1 cellular context compared by ENCODE assay signal in the genomic region with DNA sequence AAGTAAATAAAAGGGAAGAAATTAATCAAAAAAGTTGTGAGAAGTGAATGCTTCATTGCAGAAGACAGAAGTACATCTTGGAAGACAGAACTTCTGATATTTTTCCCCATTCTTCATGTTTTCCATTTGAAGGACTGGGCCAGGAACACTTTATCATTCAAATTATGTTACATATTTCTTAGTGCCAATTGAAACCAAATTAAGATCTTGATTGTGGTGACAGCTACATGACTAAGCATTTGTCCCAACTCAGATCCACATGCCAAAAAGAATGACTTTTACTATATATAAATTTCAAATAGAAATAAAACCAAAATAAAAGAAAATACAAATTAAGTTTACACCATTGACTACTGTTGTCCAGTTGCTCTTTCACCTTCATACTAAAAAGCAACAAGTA.
TF ChIP-seq lines count a peak whose summit lies in the region.

No MANE protein-coding gene starts in this region.

TF ChIP-seq in K562, 482 proteins besides CTCF, POLR2A, EP300 and RAD21 (continued from another document and continues in another):
- TF ChIP-seq NFIX (CRISPR knock-in tag; IDR thresholded peaks at IDR 0.05; ENCODE audit: low read depth): no peak
- no peak for TF ChIP-seq FOXP4 (CRISPR knock-in tag; IDR thresholded peaks at IDR 0.05; ENCODE audit: borderline replicate concordance)
- peak; percentile 66 for TF ChIP-seq MAFF (IDR thresholded peaks at IDR 0.05; ENCODE audit: low read length)
- no peak for TF ChIP-seq ASH1L (IDR thresholded peaks at IDR 0.05; ENCODE audit: borderline replicate concordance, low read depth, partially characterized antibody)
- no peak for TF ChIP-seq BACH1 (tag; IDR thresholded peaks at IDR 0.05)
- no peak for TF ChIP-seq ZNF311 (CRISPR knock-in tag; IDR thresholded peaks at IDR 0.05)
- TF ChIP-seq, protein P1, sequence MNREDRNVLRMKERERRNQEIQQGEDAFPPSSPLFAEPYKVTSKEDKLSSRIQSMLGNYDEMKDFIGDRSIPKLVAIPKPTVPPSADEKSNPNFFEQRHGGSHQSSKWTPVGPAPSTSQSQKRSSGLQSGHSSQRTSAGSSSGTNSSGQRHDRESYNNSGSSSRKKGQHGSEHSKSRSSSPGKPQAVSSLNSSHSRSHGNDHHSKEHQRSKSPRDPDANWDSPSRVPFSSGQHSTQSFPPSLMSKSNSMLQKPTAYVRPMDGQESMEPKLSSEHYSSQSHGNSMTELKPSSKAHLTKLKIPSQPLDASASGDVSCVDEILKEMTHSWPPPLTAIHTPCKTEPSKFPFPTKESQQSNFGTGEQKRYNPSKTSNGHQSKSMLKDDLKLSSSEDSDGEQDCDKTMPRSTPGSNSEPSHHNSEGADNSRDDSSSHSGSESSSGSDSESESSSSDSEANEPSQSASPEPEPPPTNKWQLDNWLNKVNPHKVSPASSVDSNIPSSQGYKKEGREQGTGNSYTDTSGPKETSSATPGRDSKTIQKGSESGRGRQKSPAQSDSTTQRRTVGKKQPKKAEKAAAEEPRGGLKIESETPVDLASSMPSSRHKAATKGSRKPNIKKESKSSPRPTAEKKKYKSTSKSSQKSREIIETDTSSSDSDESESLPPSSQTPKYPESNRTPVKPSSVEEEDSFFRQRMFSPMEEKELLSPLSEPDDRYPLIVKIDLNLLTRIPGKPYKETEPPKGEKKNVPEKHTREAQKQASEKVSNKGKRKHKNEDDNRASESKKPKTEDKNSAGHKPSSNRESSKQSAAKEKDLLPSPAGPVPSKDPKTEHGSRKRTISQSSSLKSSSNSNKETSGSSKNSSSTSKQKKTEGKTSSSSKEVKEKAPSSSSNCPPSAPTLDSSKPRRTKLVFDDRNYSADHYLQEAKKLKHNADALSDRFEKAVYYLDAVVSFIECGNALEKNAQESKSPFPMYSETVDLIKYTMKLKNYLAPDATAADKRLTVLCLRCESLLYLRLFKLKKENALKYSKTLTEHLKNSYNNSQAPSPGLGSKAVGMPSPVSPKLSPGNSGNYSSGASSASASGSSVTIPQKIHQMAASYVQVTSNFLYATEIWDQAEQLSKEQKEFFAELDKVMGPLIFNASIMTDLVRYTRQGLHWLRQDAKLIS (CRISPR knock-in tag; IDR thresholded peaks at IDR 0.05): no peak
- peak; percentile 33; the same call in 1 of the 2 replicates for TF ChIP-seq NFE2L1 (tag; IDR thresholded peaks at IDR 0.05; ENCODE audit: borderline replicate concordance, low read depth)
- TF ChIP-seq FOSL1 (tag; conservative IDR thresholded peaks at IDR 0.05): peak; percentile 66
- no peak for TF ChIP-seq ZNF253 (CRISPR knock-in tag; conservative IDR thresholded peaks at IDR 0.05)
- TF ChIP-seq ZNF76 (CRISPR knock-in tag; IDR thresholded peaks at IDR 0.05; ENCODE audit: borderline replicate concordance): no peak
- TF ChIP-seq, protein P2, sequence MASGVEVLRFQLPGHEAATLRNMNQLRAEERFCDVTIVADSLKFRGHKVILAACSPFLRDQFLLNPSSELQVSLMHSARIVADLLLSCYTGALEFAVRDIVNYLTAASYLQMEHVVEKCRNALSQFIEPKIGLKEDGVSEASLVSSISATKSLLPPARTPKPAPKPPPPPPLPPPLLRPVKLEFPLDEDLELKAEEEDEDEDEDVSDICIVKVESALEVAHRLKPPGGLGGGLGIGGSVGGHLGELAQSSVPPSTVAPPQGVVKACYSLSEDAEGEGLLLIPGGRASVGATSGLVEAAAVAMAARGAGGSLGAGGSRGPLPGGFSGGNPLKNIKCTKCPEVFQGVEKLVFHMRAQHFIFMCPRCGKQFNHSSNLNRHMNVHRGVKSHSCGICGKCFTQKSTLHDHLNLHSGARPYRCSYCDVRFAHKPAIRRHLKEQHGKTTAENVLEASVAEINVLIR (CRISPR knock-in tag; IDR thresholded peaks at IDR 0.05): no peak
- no peak for TF ChIP-seq ARHGAP35 (IDR thresholded peaks at IDR 0.05; ENCODE audit: partially characterized antibody)
- TF ChIP-seq, protein P3, sequence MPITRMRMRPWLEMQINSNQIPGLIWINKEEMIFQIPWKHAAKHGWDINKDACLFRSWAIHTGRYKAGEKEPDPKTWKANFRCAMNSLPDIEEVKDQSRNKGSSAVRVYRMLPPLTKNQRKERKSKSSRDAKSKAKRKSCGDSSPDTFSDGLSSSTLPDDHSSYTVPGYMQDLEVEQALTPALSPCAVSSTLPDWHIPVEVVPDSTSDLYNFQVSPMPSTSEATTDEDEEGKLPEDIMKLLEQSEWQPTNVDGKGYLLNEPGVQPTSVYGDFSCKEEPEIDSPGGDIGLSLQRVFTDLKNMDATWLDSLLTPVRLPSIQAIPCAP (CRISPR knock-in tag; IDR thresholded peaks at IDR 0.05; ENCODE audit: borderline replicate concordance): no peak
- peak; percentile 69 for TF ChIP-seq C11orf30 (IDR thresholded peaks at IDR 0.05; ENCODE audit: low read depth)
- no peak for TF ChIP-seq ZNF23 (CRISPR knock-in tag; IDR thresholded peaks at IDR 0.05)
- no peak for TF ChIP-seq FOS (IDR thresholded peaks at IDR 0.05; ENCODE audit: extremely low read depth, insufficient read length)
- TF ChIP-seq GABPB1 (CRISPR knock-in tag; IDR thresholded peaks at IDR 0.05): no peak
- no peak for TF ChIP-seq GTF2B (IDR thresholded peaks at IDR 0.05; ENCODE audit: extremely low read depth, insufficient read length)
- TF ChIP-seq MAFK (IDR thresholded peaks at IDR 0.05; ENCODE audit: low read length): peak; percentile 62; the same call in 1 of the 2 replicates
- no peak for TF ChIP-seq U2AF1 (optimal IDR thresholded peaks at IDR 0.05; ENCODE audit: low read depth, low read length)
- TF ChIP-seq TCF7 (IDR thresholded peaks at IDR 0.05; ENCODE audit: borderline replicate concordance): no peak
- no peak for TF ChIP-seq EHMT2 (IDR thresholded peaks at IDR 0.05)
- no peak for TF ChIP-seq REST (CRISPR knock-in tag; IDR thresholded peaks at IDR 0.05; ENCODE audit: low read depth)
- TF ChIP-seq ZNF316 (IDR thresholded peaks at IDR 0.05): peak; percentile 84
- no peak for TF ChIP-seq NR2F6 (CRISPR knock-in tag; IDR thresholded peaks at IDR 0.05)
- TF ChIP-seq, protein P4, sequence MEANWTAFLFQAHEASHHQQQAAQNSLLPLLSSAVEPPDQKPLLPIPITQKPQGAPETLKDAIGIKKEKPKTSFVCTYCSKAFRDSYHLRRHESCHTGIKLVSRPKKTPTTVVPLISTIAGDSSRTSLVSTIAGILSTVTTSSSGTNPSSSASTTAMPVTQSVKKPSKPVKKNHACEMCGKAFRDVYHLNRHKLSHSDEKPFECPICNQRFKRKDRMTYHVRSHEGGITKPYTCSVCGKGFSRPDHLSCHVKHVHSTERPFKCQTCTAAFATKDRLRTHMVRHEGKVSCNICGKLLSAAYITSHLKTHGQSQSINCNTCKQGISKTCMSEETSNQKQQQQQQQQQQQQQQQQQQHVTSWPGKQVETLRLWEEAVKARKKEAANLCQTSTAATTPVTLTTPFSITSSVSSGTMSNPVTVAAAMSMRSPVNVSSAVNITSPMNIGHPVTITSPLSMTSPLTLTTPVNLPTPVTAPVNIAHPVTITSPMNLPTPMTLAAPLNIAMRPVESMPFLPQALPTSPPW (CRISPR knock-in tag; IDR thresholded peaks at IDR 0.05): no peak
- TF ChIP-seq ARID1B (IDR thresholded peaks at IDR 0.05): peak; percentile 32
- TF ChIP-seq MEIS2 (IDR thresholded peaks at IDR 0.05; ENCODE audit: partially characterized antibody): peak; percentile 88
- no peak for TF ChIP-seq ZNF785 (CRISPR knock-in tag; IDR thresholded peaks at IDR 0.05)
- no peak for TF ChIP-seq ETS2 (tag; IDR thresholded peaks at IDR 0.05; ENCODE audit: borderline replicate concordance, poor library complexity, severe bottlenecking)
- TF ChIP-seq, protein P5, sequence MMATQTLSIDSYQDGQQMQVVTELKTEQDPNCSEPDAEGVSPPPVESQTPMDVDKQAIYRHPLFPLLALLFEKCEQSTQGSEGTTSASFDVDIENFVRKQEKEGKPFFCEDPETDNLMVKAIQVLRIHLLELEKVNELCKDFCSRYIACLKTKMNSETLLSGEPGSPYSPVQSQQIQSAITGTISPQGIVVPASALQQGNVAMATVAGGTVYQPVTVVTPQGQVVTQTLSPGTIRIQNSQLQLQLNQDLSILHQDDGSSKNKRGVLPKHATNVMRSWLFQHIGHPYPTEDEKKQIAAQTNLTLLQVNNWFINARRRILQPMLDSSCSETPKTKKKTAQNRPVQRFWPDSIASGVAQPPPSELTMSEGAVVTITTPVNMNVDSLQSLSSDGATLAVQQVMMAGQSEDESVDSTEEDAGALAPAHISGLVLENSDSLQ (IDR thresholded peaks at IDR 0.05): no peak
- peak; percentile 87 for TF ChIP-seq NFE2 (IDR thresholded peaks at IDR 0.05; ENCODE audit: low read depth)
- no peak for TF ChIP-seq ZNF239 (CRISPR knock-in tag; IDR thresholded peaks at IDR 0.05)
- no peak for TF ChIP-seq ZNF140 (CRISPR knock-in tag; IDR thresholded peaks at IDR 0.05)
- no peak for TF ChIP-seq DNMT1 (IDR thresholded peaks at IDR 0.05)
- no peak for TF ChIP-seq RNF2 (IDR thresholded peaks at IDR 0.05)
- TF ChIP-seq NONO (IDR thresholded peaks at IDR 0.05; ENCODE audit: low read depth in 2 of 2, low read length in 1 of 2): no peak
- TF ChIP-seq ZNF324 (CRISPR knock-in tag; IDR thresholded peaks at IDR 0.05): no peak
- TF ChIP-seq POLR3G (IDR thresholded peaks at IDR 0.05; ENCODE audit: extremely low read depth, insufficient read length, insufficient replicate concordance): no peak
- TF ChIP-seq PBX2 (CRISPR knock-in tag; IDR thresholded peaks at IDR 0.05; ENCODE audit: low read depth): no peak
- peak; percentile 72 for TF ChIP-seq PBX2 (tag; conservative IDR thresholded peaks at IDR 0.05; ENCODE audit: low read depth)
- no peak for TF ChIP-seq KDM1A (IDR thresholded peaks at IDR 0.05)
- TF ChIP-seq TEAD2 (tag; IDR thresholded peaks at IDR 0.05): no peak
- peak; percentile 57 for TF ChIP-seq DPF2 (IDR thresholded peaks at IDR 0.05)
- no peak for TF ChIP-seq SPI1 (IDR thresholded peaks at IDR 0.05; ENCODE audit: borderline replicate concordance, low read depth, low read length)
- TF ChIP-seq, protein P6, sequence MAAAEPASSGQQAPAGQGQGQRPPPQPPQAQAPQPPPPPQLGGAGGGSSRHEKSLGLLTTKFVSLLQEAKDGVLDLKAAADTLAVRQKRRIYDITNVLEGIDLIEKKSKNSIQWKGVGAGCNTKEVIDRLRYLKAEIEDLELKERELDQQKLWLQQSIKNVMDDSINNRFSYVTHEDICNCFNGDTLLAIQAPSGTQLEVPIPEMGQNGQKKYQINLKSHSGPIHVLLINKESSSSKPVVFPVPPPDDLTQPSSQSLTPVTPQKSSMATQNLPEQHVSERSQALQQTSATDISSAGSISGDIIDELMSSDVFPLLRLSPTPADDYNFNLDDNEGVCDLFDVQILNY (CRISPR knock-in tag; IDR thresholded peaks at IDR 0.05): no peak
- TF ChIP-seq EP400 (IDR thresholded peaks at IDR 0.05): peak; percentile 11; the same call in 1 of the 2 replicates
- TF ChIP-seq TAL1 (IDR thresholded peaks at IDR 0.05): no peak
